Comparison of ENCODE assay signal across 23 cellular contexts in genomic region chr13:31145417-31145816, GRCh38.
"Had no signal": no experiment of that assay in that cellular context is flagged by ENCODE, and none has a peak within 500 bp of the region (broad histone marks: within the 10 kb centered on the region; RNA-seq: fewer than 3 reads in every experiment).

No MANE protein-coding gene starts in this region.

- H3K4me3 Mint-ChIP-seq: naive B cell; nephron; stimulated activated naive B cell treated with anti-CD40 and anti-IgM and Interleukin-4, amounts not matched to agents 10 μg/mL and 1 μg/mL and 100 μg/mL, for 72 hours; type B pancreatic cell had no signal

- H3K27me3 ChIP-seq: hepatocyte, pancreas, spleen, suprapubic skin, thyroid gland had no signal

- H3K9me3 ChIP-seq: pancreas, spleen, suprapubic skin, thyroid gland had no signal

- H3K4me1 Mint-ChIP-seq: nephron had no signal

- H3K27ac ChIP-seq: coronary artery, hepatocyte, pancreas, spleen, suprapubic skin, thyroid gland had no signal

- H3K27me3 Mint-ChIP-seq: naive B cell; progenitor cell of endocrine pancreas; stimulated activated naive B cell treated with anti-CD40 and anti-IgM and Interleukin-4, amounts not matched to agents 10 μg/mL and 1 μg/mL and 100 μg/mL, for 72 hours; type B pancreatic cell had no signal

- H3K9me3 Mint-ChIP-seq: naive B cell; nephron; stimulated activated naive B cell treated with anti-CD40 and anti-IgM and Interleukin-4, amounts not matched to agents 10 μg/mL and 1 μg/mL and 100 μg/mL, for 72 hours; type B pancreatic cell had no signal

- H3K4me3 ChIP-seq: coronary artery, hepatocyte, lung, pancreas, spleen, suprapubic skin, thyroid gland had no signal

- H3K27ac Mint-ChIP-seq: nephron; progenitor cell of endocrine pancreas; stimulated activated naive B cell treated with anti-CD40 and anti-IgM and Interleukin-4, amounts not matched to agents 10 μg/mL and 1 μg/mL and 100 μg/mL, for 72 hours; type B pancreatic cell had no signal

- H2AFZ ChIP-seq: hepatocyte had no signal

- DNase-seq: effector CD4-positive, alpha-beta T cell; foreskin melanocyte; head of caudate nucleus; left colon; left ventricle myocardium superior; mesendoderm; naive B cell; occipital lobe; pancreas; spleen; stimulated activated CD4-positive, alpha-beta T cell treated with anti-CD3 and anti-CD28 coated beads, Interleukin-15, amount 100 ng/mL, for 24 hours; stimulated activated CD4-positive, alpha-beta T cell treated with anti-CD3 and anti-CD28 coated beads, Interleukin-1b, Interleukin-23, amount 100 ng/mL, for 48 hours; stimulated activated CD4-positive, alpha-beta T cell treated with anti-CD3 and anti-CD28 coated beads, Interleukin-4, amount 100 ng/mL, for 24 hours; stimulated activated naive B cell treated with anti-CD40 and anti-IgM and Interleukin-4, amounts not matched to agents 10 μg/mL and 1 μg/mL and 100 μg/mL, for 72 hours; thyroid gland had no signal

- H3K4me2 ChIP-seq: hepatocyte had no signal

- H3K4me1 ChIP-seq: pancreas, spleen, suprapubic skin had no signal

- ATAC-seq: left colon; left ventricle myocardium superior; pancreas; sciatic nerve; stimulated activated naive B cell treated with anti-CD40 and anti-IgM and Interleukin-4, amounts not matched to agents 10 μg/mL and 1 μg/mL and 100 μg/mL, for 72 hours had no signal
